1 cellular context compared by ENCODE assay signal in the genomic region with DNA sequence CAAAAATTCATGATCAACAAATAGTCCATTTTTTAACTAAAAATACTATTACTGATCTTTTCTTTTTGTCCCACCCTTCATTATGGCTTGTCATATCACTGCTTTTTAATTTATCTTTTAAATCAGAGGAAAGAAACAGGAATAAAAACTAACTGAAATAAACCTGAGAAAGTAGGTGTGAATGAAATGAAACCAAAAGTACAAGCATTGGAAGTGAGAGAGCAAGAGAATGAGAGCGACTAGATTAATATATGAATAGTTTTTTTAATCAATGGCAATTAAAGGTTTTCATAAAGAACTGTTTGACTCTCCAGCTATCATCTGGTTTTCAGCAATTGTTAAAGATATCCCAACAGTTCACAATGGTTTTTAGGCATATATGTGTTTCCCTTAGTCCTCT.
TF ChIP-seq lines count a peak whose summit lies in the region.

No MANE protein-coding gene starts in this region.

TF ChIP-seq in GM12878, 131 proteins besides CTCF, POLR2A, EP300 and RAD21:
- TF ChIP-seq CREM (IDR thresholded peaks at IDR 0.05; ENCODE audit: low read depth), result no peak
- TF ChIP-seq RELA (IDR thresholded peaks at IDR 0.05; ENCODE audit: borderline replicate concordance, partially characterized antibody), result no peak
- no peak for TF ChIP-seq HCFC1 (IDR thresholded peaks at IDR 0.05; ENCODE audit: low read length)
- TF ChIP-seq FOXM1 (IDR thresholded peaks at IDR 0.05; ENCODE audit: low read depth, low read length), result no peak
- TF ChIP-seq, protein P1, sequence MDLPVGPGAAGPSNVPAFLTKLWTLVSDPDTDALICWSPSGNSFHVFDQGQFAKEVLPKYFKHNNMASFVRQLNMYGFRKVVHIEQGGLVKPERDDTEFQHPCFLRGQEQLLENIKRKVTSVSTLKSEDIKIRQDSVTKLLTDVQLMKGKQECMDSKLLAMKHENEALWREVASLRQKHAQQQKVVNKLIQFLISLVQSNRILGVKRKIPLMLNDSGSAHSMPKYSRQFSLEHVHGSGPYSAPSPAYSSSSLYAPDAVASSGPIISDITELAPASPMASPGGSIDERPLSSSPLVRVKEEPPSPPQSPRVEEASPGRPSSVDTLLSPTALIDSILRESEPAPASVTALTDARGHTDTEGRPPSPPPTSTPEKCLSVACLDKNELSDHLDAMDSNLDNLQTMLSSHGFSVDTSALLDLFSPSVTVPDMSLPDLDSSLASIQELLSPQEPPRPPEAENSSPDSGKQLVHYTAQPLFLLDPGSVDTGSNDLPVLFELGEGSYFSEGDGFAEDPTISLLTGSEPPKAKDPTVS (IDR thresholded peaks at IDR 0.05; ENCODE audit: low read depth, low read length), result no peak
- TF ChIP-seq PAX8 (IDR thresholded peaks at IDR 0.05), result no peak
- no peak for TF ChIP-seq SIX5 (IDR thresholded peaks at IDR 0.05; ENCODE audit: low read depth, low read length, severe bottlenecking)
- no peak for TF ChIP-seq STAT3 (IDR thresholded peaks at IDR 0.05; ENCODE audit: low read depth, low read length)
- no peak for TF ChIP-seq ZNF24 (IDR thresholded peaks at IDR 0.05)
- TF ChIP-seq TCF7 (IDR thresholded peaks at IDR 0.05; ENCODE audit: borderline replicate concordance), result no peak
